In the genomic region with DNA sequence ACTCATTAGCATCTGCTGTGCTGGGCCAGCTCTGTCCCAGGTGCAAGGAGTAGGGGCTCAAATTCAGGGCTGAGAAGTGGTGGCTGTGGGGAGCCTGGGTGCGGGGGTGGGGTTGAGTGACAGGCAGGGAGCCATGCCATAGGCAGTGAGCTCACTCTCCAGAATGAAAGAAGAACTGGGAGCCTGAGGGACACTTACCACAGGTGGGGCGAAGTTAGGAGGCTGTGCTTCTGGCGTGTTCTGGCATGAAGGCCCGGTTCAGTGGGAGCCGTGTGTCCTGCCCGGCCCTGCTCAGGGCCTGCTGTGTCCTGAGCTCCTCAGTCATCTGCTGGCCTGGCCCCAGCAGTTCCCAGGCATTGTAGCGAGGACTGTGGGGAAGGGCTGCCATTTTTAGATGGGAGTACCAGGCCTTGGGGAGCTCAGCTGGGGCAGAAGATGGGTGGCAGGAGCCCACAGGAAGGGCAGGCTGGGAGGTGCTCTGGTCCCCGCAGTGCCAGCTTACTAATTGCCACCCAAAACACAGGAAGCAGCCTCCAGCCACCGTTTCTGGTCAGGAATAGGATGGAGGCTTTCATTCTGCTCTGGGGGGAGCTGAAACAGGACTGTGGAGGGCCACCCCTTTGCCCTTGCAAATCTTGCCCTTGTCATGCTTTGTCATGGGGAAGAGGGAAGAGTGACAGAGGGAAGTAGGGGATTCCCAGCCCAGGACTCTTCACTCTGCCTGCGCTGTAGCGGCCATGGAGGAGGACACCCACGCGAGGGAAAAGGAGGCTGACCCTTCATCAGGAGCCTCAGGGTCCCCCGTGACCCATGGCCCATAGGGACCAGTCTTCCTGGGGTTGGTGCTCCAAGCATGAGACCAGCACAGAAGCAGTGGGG, we compare ENCODE assay signal across 1 cellular context.
TF ChIP-seq lines count a peak whose summit lies in the region.

No MANE protein-coding gene starts in this region.

TF ChIP-seq in GM12878, 131 proteins besides CTCF, POLR2A, EP300 and RAD21 (continued from another document and continues in another):
- TF ChIP-seq CHD1 (IDR thresholded peaks at IDR 0.05; ENCODE audit: low read depth, low read length) (no peak), ZSCAN29 (IDR thresholded peaks at IDR 0.05) (no peak), MTA3 (IDR thresholded peaks at IDR 0.05; ENCODE audit: borderline replicate concordance, low read length) (no peak), RUNX3 (IDR thresholded peaks at IDR 0.05; ENCODE audit: low read length) (peak; percentile 23; the same call in 1 of the 2 replicates), IKZF2 (IDR thresholded peaks at IDR 0.05) (no peak; a peak in 1 of 4 replicates), CEBPB (IDR thresholded peaks at IDR 0.05; ENCODE audit: borderline replicate concordance in 1 of 2, low read depth in 2 of 2, low read length in 2 of 2) (no peak), TBL1XR1 (IDR thresholded peaks at IDR 0.05; ENCODE audit: low read depth, low read length) (no peak), SMARCA5 (IDR thresholded peaks at IDR 0.05) (peak; percentile 82), ZNF622 (IDR thresholded peaks at IDR 0.05) (no peak), BHLHE40 (IDR thresholded peaks at IDR 0.05; ENCODE audit: borderline replicate concordance in 1 of 2, low read depth in 2 of 2, low read length in 1 of 2) (no peak), RFX5 (IDR thresholded peaks at IDR 0.05; ENCODE audit: low read depth, low read length) (no peak), NKRF (conservative IDR thresholded peaks at IDR 0.05) (no peak), BRCA1 (IDR thresholded peaks at IDR 0.05; ENCODE audit: low read depth, low read length) (no peak), SMAD1 (IDR thresholded peaks at IDR 0.05; ENCODE audit: low read depth, partially characterized antibody) (no peak), MAX (IDR thresholded peaks at IDR 0.05; ENCODE audit: low read depth, low read length) (no peak), MYC (IDR thresholded peaks at IDR 0.05; ENCODE audit: insufficient read depth, insufficient read length, insufficient replicate concordance, low read length, severe bottlenecking) (no peak), PAX5 (IDR thresholded peaks at IDR 0.05; ENCODE audit: borderline replicate concordance, low read depth, low read length) (no peak; the same call in 1 of the 2 replicates), TCF12 (IDR thresholded peaks at IDR 0.05; ENCODE audit: low read depth, low read length) (peak; percentile 60), EED (IDR thresholded peaks at IDR 0.05; ENCODE audit: low read depth) (peak; percentile 49), HDAC2 (IDR thresholded peaks at IDR 0.05) (no peak), NR2C1 (IDR thresholded peaks at IDR 0.05) (no peak), SPI1 (IDR thresholded peaks at IDR 0.05; ENCODE audit: borderline replicate concordance, insufficient read depth, low read depth, low read length) (peak; percentile 66; the same call in 1 of the 2 replicates), BCLAF1 (IDR thresholded peaks at IDR 0.05) (no peak), RB1 (IDR thresholded peaks at IDR 0.05; ENCODE audit: borderline replicate concordance) (no peak), IRF4 (IDR thresholded peaks at IDR 0.05; ENCODE audit: low read depth, low read length) (no peak), POU2F2 (IDR thresholded peaks at IDR 0.05; ENCODE audit: borderline replicate concordance, low read depth, low read length) (no peak), MTA2 (IDR thresholded peaks at IDR 0.05; ENCODE audit: low read depth) (no peak), EZH2 (IDR thresholded peaks at IDR 0.05; ENCODE audit: borderline replicate concordance, control insufficient read depth, low read depth, low read length) (no peak), FOS (IDR thresholded peaks at IDR 0.05; ENCODE audit: borderline replicate concordance, extremely low read depth, insufficient read length) (no peak), STAT3 (IDR thresholded peaks at IDR 0.05; ENCODE audit: low read depth, low read length) (no peak), ZNF274 (IDR thresholded peaks at IDR 0.05; ENCODE audit: insufficient read depth, insufficient read length) (no peak), DPF2 (IDR thresholded peaks at IDR 0.05) (no peak; the same call in 1 of the 2 replicates), KAT2A (conservative IDR thresholded peaks at IDR 0.05; ENCODE audit: control insufficient read depth, low read depth, low read length) (no peak), WRNIP1 (IDR thresholded peaks at IDR 0.05; ENCODE audit: borderline replicate concordance, low read depth, low read length) (no peak), POLR2AphosphoS5 (IDR thresholded peaks at IDR 0.05; ENCODE audit: low read length) (0 out of 2 replicates have a peak, but pooled peaks have one; percentile 7), EGR1 (IDR thresholded peaks at IDR 0.05; ENCODE audit: borderline replicate concordance in 1 of 2, low read depth in 2 of 2, low read length in 2 of 2) (peak in 1 of 2 experiments; percentile 96; a peak in 2 of 3 replicates), HDAC6 (IDR thresholded peaks at IDR 0.05; ENCODE audit: unreplicated experiment) (no peak), JUND (IDR thresholded peaks at IDR 0.05; ENCODE audit: low read depth, low read length) (no peak), SMAD5 (IDR thresholded peaks at IDR 0.05; ENCODE audit: low read depth) (no peak), CUX1 (IDR thresholded peaks at IDR 0.05; ENCODE audit: insufficient replicate concordance, low read depth, low read length) (no peak)
- TF ChIP-seq, protein P1, sequence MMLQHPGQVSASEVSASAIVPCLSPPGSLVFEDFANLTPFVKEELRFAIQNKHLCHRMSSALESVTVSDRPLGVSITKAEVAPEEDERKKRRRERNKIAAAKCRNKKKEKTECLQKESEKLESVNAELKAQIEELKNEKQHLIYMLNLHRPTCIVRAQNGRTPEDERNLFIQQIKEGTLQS (IDR thresholded peaks at IDR 0.05; ENCODE audit: borderline replicate concordance, extremely low read depth, low read depth, low read length) = no peak
- TF ChIP-seq, protein P2, sequence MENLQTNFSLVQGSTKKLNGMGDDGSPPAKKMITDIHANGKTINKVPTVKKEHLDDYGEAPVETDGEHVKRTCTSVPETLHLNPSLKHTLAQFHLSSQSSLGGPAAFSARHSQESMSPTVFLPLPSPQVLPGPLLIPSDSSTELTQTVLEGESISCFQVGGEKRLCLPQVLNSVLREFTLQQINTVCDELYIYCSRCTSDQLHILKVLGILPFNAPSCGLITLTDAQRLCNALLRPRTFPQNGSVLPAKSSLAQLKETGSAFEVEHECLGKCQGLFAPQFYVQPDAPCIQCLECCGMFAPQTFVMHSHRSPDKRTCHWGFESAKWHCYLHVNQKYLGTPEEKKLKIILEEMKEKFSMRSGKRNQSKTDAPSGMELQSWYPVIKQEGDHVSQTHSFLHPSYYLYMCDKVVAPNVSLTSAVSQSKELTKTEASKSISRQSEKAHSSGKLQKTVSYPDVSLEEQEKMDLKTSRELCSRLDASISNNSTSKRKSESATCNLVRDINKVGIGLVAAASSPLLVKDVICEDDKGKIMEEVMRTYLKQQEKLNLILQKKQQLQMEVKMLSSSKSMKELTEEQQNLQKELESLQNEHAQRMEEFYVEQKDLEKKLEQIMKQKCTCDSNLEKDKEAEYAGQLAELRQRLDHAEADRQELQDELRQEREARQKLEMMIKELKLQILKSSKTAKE (IDR thresholded peaks at IDR 0.05; ENCODE audit: low read depth, poor library complexity, severe bottlenecking) = no peak
- TF ChIP-seq, protein P3, sequence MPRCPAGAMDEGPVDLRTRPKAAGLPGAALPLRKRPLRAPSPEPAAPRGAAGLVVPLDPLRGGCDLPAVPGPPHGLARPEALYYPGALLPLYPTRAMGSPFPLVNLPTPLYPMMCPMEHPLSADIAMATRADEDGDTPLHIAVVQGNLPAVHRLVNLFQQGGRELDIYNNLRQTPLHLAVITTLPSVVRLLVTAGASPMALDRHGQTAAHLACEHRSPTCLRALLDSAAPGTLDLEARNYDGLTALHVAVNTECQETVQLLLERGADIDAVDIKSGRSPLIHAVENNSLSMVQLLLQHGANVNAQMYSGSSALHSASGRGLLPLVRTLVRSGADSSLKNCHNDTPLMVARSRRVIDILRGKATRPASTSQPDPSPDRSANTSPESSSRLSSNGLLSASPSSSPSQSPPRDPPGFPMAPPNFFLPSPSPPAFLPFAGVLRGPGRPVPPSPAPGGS (IDR thresholded peaks at IDR 0.05; ENCODE audit: borderline replicate concordance, insufficient read depth, low read depth, low read length, poor library complexity, severe bottlenecking) = no peak
- TF ChIP-seq, protein P4, sequence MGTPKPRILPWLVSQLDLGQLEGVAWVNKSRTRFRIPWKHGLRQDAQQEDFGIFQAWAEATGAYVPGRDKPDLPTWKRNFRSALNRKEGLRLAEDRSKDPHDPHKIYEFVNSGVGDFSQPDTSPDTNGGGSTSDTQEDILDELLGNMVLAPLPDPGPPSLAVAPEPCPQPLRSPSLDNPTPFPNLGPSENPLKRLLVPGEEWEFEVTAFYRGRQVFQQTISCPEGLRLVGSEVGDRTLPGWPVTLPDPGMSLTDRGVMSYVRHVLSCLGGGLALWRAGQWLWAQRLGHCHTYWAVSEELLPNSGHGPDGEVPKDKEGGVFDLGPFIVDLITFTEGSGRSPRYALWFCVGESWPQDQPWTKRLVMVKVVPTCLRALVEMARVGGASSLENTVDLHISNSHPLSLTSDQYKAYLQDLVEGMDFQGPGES (IDR thresholded peaks at IDR 0.05) = no peak
- TF ChIP-seq, protein P5, sequence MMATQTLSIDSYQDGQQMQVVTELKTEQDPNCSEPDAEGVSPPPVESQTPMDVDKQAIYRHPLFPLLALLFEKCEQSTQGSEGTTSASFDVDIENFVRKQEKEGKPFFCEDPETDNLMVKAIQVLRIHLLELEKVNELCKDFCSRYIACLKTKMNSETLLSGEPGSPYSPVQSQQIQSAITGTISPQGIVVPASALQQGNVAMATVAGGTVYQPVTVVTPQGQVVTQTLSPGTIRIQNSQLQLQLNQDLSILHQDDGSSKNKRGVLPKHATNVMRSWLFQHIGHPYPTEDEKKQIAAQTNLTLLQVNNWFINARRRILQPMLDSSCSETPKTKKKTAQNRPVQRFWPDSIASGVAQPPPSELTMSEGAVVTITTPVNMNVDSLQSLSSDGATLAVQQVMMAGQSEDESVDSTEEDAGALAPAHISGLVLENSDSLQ (IDR thresholded peaks at IDR 0.05) = peak; percentile 97
